1 cellular context compared by ENCODE assay signal in genomic region chr1:160342953-160343869, GRCh38.
A peak's percentile ranks its signal among the peaks of the same experiment; 100 is the strongest.
TF ChIP-seq lines count a peak whose summit lies in the region.

Gene COPA (minus strand): TSS chr1:160343250. CDS start chr1:160343170, 80 bp downstream.
Gene NCSTN (plus strand): TSS chr1:160343383. CDS start chr1:160343397, 14 bp downstream.

TF ChIP-seq in K562, 482 proteins besides CTCF, POLR2A, EP300 and RAD21 (continued from another document and continues in another):
- TF ChIP-seq ZNF318 (IDR thresholded peaks at IDR 0.05; ENCODE audit: borderline replicate concordance in 1 of 2, low read depth in 1 of 2) (peak in 1 of 2 experiments; percentile 74; a peak in 1 of 4 replicates), ZMIZ1 (IDR thresholded peaks at IDR 0.05; ENCODE audit: low read depth in 2 of 2, low read length in 2 of 2) (peak in 1 of 2 experiments; percentile 42; a peak in 1 of 4 replicates), SMARCA4 (IDR thresholded peaks at IDR 0.05) (no peak), ZNF253 (CRISPR knock-in tag; conservative IDR thresholded peaks at IDR 0.05) (no peak), RBBP5 (IDR thresholded peaks at IDR 0.05; ENCODE audit: borderline replicate concordance, insufficient read depth, low read length, poor library complexity, severe bottlenecking) (peak; percentile 87), ZNF263 (CRISPR knock-in tag; IDR thresholded peaks at IDR 0.05; ENCODE audit: borderline replicate concordance) (peak; percentile 39; the same call in 1 of the 2 replicates), ZFP30 (CRISPR knock-in tag; IDR thresholded peaks at IDR 0.05; ENCODE audit: borderline replicate concordance) (no peak), ZNF830 (CRISPR knock-in tag; IDR thresholded peaks at IDR 0.05) (no peak), TRIM28 (IDR thresholded peaks at IDR 0.05) (0 out of 2 replicates have a peak, but pooled peaks have one; percentile 45), TRIM24 (IDR thresholded peaks at IDR 0.05) (peak in 1 of 2 experiments; percentile 87; a peak in 2 of 4 replicates), ADNP (tag; IDR thresholded peaks at IDR 0.05) (no peak), FOXA3 (CRISPR knock-in tag; conservative IDR thresholded peaks at IDR 0.05 in 1 of 2, IDR thresholded peaks at IDR 0.05 in 1 of 2) (peak in 1 of 2 experiments; percentile 46; a peak in 2 of 4 replicates), SAP30 (IDR thresholded peaks at IDR 0.05; ENCODE audit: borderline replicate concordance, insufficient read depth, low read depth, low read length, poor library complexity, severe bottlenecking) (peak; percentile 46), BRD9 (IDR thresholded peaks at IDR 0.05; ENCODE audit: low read depth, partially characterized antibody) (peak; percentile 19), POLR2H (tag; IDR thresholded peaks at IDR 0.05; ENCODE audit: low read depth) (peak; percentile 84), PML (IDR thresholded peaks at IDR 0.05; ENCODE audit: low read length) (peak; percentile 86; the same call in 1 of the 2 replicates), ZSCAN29 (IDR thresholded peaks at IDR 0.05) (no peak), RBM15 (IDR thresholded peaks at IDR 0.05; ENCODE audit: insufficient read depth, low read length) (no peak), NR0B1 (IDR thresholded peaks at IDR 0.05; ENCODE audit: partially characterized antibody) (no peak), CHD1 (IDR thresholded peaks at IDR 0.05; ENCODE audit: low read length) (peak; percentile 45), CHD4 (IDR thresholded peaks at IDR 0.05; ENCODE audit: insufficient read depth, insufficient replicate concordance, low read depth, low read length, poor library complexity, severe bottlenecking) (no peak), ZNF133 (CRISPR knock-in tag; IDR thresholded peaks at IDR 0.05) (no peak), ZNF41 (CRISPR knock-in tag; conservative IDR thresholded peaks at IDR 0.05) (no peak), MCM2 (IDR thresholded peaks at IDR 0.05; ENCODE audit: low read depth) (no peak), TEAD4 (IDR thresholded peaks at IDR 0.05; ENCODE audit: low read length) (no peak), TEAD4 (CRISPR knock-in tag; IDR thresholded peaks at IDR 0.05; ENCODE audit: borderline replicate concordance) (no peak; the same call in 1 of the 2 replicates), SMAD2 (IDR thresholded peaks at IDR 0.05; ENCODE audit: low read depth, low read length) (no peak), ZNF165 (CRISPR knock-in tag; IDR thresholded peaks at IDR 0.05; ENCODE audit: borderline replicate concordance) (no peak), ATF7 (IDR thresholded peaks at IDR 0.05) (peak; percentile 80), SPI1 (IDR thresholded peaks at IDR 0.05; ENCODE audit: borderline replicate concordance, low read depth, low read length) (peak; percentile 55; the same call in 1 of the 2 replicates), ZEB2 (IDR thresholded peaks at IDR 0.05) (peak; percentile 89), SRF (CRISPR knock-in tag; IDR thresholded peaks at IDR 0.05) (0 out of 4 replicates have a peak, but pooled peaks of 1 of the 2 experiments have one; percentile 37), ZKSCAN3 (CRISPR knock-in tag; IDR thresholded peaks at IDR 0.05) (no peak), ZNF444 (CRISPR knock-in tag; IDR thresholded peaks at IDR 0.05) (no peak), TBL1XR1 (IDR thresholded peaks at IDR 0.05; ENCODE audit: low read length in 2 of 2) (0 out of 4 replicates have a peak, but pooled peaks of 1 of the 2 experiments have one; percentile 26), THAP12 (CRISPR knock-in tag; IDR thresholded peaks at IDR 0.05) (peak; percentile 88)
- TF ChIP-seq, protein P1, sequence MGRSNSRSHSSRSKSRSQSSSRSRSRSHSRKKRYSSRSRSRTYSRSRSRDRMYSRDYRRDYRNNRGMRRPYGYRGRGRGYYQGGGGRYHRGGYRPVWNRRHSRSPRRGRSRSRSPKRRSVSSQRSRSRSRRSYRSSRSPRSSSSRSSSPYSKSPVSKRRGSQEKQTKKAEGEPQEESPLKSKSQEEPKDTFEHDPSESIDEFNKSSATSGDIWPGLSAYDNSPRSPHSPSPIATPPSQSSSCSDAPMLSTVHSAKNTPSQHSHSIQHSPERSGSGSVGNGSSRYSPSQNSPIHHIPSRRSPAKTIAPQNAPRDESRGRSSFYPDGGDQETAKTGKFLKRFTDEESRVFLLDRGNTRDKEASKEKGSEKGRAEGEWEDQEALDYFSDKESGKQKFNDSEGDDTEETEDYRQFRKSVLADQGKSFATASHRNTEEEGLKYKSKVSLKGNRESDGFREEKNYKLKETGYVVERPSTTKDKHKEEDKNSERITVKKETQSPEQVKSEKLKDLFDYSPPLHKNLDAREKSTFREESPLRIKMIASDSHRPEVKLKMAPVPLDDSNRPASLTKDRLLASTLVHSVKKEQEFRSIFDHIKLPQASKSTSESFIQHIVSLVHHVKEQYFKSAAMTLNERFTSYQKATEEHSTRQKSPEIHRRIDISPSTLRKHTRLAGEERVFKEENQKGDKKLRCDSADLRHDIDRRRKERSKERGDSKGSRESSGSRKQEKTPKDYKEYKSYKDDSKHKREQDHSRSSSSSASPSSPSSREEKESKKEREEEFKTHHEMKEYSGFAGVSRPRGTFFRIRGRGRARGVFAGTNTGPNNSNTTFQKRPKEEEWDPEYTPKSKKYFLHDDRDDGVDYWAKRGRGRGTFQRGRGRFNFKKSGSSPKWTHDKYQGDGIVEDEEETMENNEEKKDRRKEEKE (IDR thresholded peaks at IDR 0.05; ENCODE audit: borderline replicate concordance in 1 of 2, control insufficient read depth in 1 of 2, low read depth in 2 of 2, low read length in 1 of 2) = 0 out of 4 replicates have a peak, but pooled peaks of 1 of the 2 experiments have one; percentile 77
- TF ChIP-seq, protein P2, sequence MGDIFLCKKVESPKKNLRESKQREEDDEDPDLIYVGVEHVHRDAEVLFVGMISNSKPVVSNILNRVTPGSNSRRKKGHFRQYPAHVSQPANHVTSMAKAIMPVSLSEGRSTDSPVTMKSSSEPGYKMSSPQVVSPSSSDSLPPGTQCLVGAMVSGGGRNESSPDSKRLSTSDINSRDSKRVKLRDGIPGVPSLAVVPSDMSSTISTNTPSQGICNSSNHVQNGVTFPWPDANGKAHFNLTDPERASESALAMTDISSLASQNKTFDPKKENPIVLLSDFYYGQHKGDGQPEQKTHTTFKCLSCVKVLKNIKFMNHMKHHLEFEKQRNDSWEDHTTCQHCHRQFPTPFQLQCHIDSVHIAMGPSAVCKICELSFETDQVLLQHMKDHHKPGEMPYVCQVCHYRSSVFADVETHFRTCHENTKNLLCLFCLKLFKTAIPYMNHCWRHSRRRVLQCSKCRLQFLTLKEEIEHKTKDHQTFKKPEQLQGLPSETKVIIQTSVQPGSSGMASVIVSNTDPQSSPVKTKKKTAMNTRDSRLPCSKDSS (IDR thresholded peaks at IDR 0.05; ENCODE audit: low read depth, partially characterized antibody) = no peak
- TF ChIP-seq, protein P3, sequence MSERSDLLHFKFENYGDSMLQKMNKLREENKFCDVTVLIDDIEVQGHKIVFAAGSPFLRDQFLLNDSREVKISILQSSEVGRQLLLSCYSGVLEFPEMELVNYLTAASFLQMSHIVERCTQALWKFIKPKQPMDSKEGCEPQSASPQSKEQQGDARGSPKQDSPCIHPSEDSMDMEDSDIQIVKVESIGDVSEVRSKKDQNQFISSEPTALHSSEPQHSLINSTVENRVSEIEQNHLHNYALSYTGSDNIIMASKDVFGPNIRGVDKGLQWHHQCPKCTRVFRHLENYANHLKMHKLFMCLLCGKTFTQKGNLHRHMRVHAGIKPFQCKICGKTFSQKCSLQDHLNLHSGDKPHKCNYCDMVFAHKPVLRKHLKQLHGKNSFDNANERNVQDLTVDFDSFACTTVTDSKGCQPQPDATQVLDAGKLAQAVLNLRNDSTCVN (CRISPR knock-in tag; IDR thresholded peaks at IDR 0.05) = no peak
